In the genomic region with DNA sequence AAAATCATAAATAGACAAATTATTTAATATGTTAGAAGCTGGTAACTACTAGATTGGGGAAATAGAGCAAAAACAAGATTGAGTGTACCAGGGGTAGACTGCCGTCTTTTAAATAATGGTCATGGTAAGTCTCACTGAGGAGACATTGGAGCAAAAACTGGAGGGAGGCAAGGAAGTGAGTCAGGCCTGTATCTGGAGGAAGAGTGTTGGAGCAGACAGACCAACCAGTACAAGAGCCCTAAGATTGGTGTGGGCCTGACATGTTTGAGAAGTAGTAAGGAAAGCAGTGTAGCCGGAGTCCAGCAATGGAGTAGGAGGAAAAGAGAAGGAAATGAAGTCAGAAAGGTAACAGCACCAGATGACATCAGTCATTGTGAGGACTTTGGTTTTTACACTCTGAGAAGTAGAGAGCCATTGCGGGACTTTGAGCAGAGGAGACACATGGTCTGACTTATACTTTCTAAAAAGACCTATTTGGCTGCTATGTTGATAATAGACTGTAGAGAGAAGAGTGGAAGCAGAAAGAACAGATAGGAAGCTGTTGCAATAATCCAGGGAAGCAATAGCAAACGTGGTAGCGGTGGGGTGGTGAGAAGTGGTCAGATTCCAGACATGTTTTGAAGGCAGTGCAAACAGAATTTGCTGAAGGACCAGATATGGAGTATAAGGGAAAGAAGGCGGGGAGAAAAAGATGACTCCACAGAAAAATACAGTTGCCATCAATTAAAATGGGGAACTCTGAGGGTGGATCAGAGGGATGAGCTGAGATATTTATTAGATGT, we compare ENCODE assay signal across 1 cellular context.
TF ChIP-seq lines count a peak whose summit lies in the region.

No MANE protein-coding gene starts in this region.

TF ChIP-seq in HepG2, 621 proteins besides CTCF, POLR2A, EP300 and RAD21 (continued from another document):
- TF ChIP-seq, protein P1, sequence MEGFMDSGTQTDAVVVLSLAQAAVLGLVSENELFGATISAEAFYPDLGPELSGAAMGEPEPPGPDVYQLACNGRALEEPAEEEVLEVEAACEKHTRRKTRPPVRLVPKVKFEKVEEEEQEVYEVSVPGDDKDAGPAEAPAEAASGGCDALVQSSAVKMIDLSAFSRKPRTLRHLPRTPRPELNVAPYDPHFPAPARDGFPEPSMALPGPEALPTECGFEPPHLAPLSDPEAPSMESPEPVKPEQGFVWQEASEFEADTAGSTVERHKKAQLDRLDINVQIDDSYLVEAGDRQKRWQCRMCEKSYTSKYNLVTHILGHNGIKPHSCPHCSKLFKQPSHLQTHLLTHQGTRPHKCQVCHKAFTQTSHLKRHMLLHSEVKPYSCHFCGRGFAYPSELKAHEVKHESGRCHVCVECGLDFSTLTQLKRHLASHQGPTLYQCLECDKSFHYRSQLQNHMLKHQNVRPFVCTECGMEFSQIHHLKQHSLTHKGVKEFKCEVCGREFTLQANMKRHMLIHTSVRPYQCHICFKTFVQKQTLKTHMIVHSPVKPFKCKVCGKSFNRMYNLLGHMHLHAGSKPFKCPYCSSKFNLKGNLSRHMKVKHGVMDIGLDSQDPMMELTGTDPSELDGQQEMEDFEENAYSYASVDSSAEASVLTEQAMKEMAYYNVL (CRISPR knock-in tag; IDR thresholded peaks at IDR 0.05; ENCODE audit: borderline replicate concordance) = 0 out of 2 replicates have a peak, but pooled peaks have one; percentile 27
- no peak for TF ChIP-seq HNF1A (IDR thresholded peaks at IDR 0.05; ENCODE audit: low read depth)
- TF ChIP-seq HNF1A (CRISPR knock-in tag; IDR thresholded peaks at IDR 0.05; ENCODE audit: borderline replicate concordance) = no peak
- peak; percentile 41 for TF ChIP-seq CEBPG (CRISPR knock-in tag; IDR thresholded peaks at IDR 0.05)
- TF ChIP-seq CEBPB (IDR thresholded peaks at IDR 0.05; ENCODE audit: borderline replicate concordance, low read depth, low read length) = peak; percentile 46; the same call in 1 of the 2 replicates
- no peak for TF ChIP-seq PITX1 (CRISPR knock-in tag; IDR thresholded peaks at IDR 0.05)
- 0 out of 2 replicates have a peak, but pooled peaks have one; percentile 38 for TF ChIP-seq MAFF (IDR thresholded peaks at IDR 0.05; ENCODE audit: low read depth, low read length)
- peak; percentile 16 to 45; a peak in 2 of 4 replicates for TF ChIP-seq MAFK (conservative IDR thresholded peaks at IDR 0.05 in 1 of 2, IDR thresholded peaks at IDR 0.05 in 1 of 2; ENCODE audit: low read length in 2 of 2)
